30 cellular contexts compared by ENCODE assay signal in genomic region chr12:45494279-45494678, GRCh38.
"Had no signal": no experiment of that assay in that cellular context is flagged by ENCODE, and none has a peak within 500 bp of the region (broad histone marks: within the 10 kb centered on the region; RNA-seq: fewer than 3 reads in every experiment).

No MANE protein-coding gene starts in this region.

- H3K27me3 Mint-ChIP-seq: stimulated activated memory B cell treated with anti-CD40 and anti-IgM and Interleukin-4, amounts not matched to agents 10 μg/mL and 1 μg/mL and 100 μg/mL, for 72 hours; stimulated activated naive CD8-positive, alpha-beta T cell treated with anti-CD3 and anti-CD28 coated beads, Interleukin-15, amount 100 ng/mL, for 72 hours had no signal

- DNase-seq: naive thymus-derived CD8-positive, alpha-beta T cell; nephron progenitor cell; nucleus accumbens; pancreas; right cardiac atrium; spleen; stimulated activated CD4-positive, alpha-beta T cell treated with anti-CD3 and anti-CD28 coated beads, Interleukin-12 subunit alpha, Interleukin-12 subunit beta, amount 100 ng/mL, for 4 hours; stimulated activated CD4-positive, alpha-beta T cell treated with anti-CD3 and anti-CD28 coated beads, Interleukin-1b, Interleukin-23, amount 100 ng/mL, for 48 hours; stimulated activated CD4-positive, alpha-beta T cell treated with anti-CD3 and anti-CD28 coated beads, Interleukin-4, amount 100 ng/mL, for 1 hour; stimulated activated CD4-positive, alpha-beta T cell treated with anti-CD3 and anti-CD28 coated beads, Interleukin-4, amount 100 ng/mL, for 4 hours; stimulated activated CD8-positive, alpha-beta memory T cell treated with anti-CD3 and anti-CD28 coated beads, Interleukin-4, amount 100 ng/mL, for 48 hours; stimulated activated naive CD4-positive, alpha-beta T cell; stimulated activated naive CD8-positive, alpha-beta T cell treated with anti-CD3 and anti-CD28 coated beads, Interleukin-15, amount 100 ng/mL, for 72 hours; stimulated activated naive CD8-positive, alpha-beta T cell treated with anti-CD3 and anti-CD28 coated beads, Interleukin-15, Interleukin-2, amounts not matched to agents 100 U/mL and 50 U/mL, for 24 hours; substantia nigra; thyroid gland; trophoblast cell; upper lobe of left lung had no signal

- H3K9me3 Mint-ChIP-seq: natural killer cell treated with Interleukin-12 subunit alpha and Interleukin-12 subunit beta and Interleukin-15 and Interleukin-18, amount 100 ng/mL, for 72 hours had no signal

- H3K27ac Mint-ChIP-seq: naive thymus-derived CD8-positive, alpha-beta T cell; natural killer cell treated with Interleukin-12 subunit alpha and Interleukin-12 subunit beta and Interleukin-15 and Interleukin-18, amount 100 ng/mL, for 72 hours; nephron progenitor cell; stimulated activated memory B cell treated with anti-CD40 and anti-IgM and Interleukin-4, amounts not matched to agents 10 μg/mL and 1 μg/mL and 100 μg/mL, for 72 hours; stimulated activated naive CD8-positive, alpha-beta T cell treated with anti-CD3 and anti-CD28 coated beads, Interleukin-15, amount 100 ng/mL, for 72 hours had no signal

- ATAC-seq: naive thymus-derived CD8-positive, alpha-beta T cell; natural killer cell treated with Interleukin-12 subunit alpha and Interleukin-12 subunit beta and Interleukin-15 and Interleukin-18, amount 100 ng/mL, for 72 hours; pancreas; right cardiac atrium; sciatic nerve; stimulated activated memory B cell treated with anti-CD40 and anti-IgM and Interleukin-4, amounts not matched to agents 10 μg/mL and 1 μg/mL and 100 μg/mL, for 72 hours; stimulated activated naive CD8-positive, alpha-beta T cell treated with anti-CD3 and anti-CD28 coated beads, Interleukin-15, amount 100 ng/mL, for 72 hours; stimulated activated naive CD8-positive, alpha-beta T cell treated with anti-CD3 and anti-CD28 coated beads, Interleukin-15, Interleukin-2, amounts not matched to agents 100 U/mL and 50 U/mL, for 24 hours had no signal

- H3K4me1 ChIP-seq: pancreas, prostate gland, spleen, thyroid gland, tibial nerve, upper lobe of left lung, vagina had no signal

- H3K36me3 ChIP-seq: neutrophil, pancreas, prostate gland, spleen, thoracic aorta, thyroid gland, tibial nerve, upper lobe of left lung, vagina had no signal

- H3K4me3 ChIP-seq: pancreas, prostate gland, skin epidermis, smooth muscle cell, spleen, thoracic aorta, thyroid gland, tibial nerve, upper lobe of left lung, vagina had no signal

- H3K9me3 ChIP-seq: neutrophil, pancreas, prostate gland, thoracic aorta, thyroid gland, upper lobe of left lung, vagina had no signal

- H3K4me1 Mint-ChIP-seq: nephron progenitor cell; neural crest cell; stimulated activated memory B cell treated with anti-CD40 and anti-IgM and Interleukin-4, amounts not matched to agents 10 μg/mL and 1 μg/mL and 100 μg/mL, for 72 hours; stimulated activated naive CD8-positive, alpha-beta T cell treated with anti-CD3 and anti-CD28 coated beads, Interleukin-15, amount 100 ng/mL, for 72 hours had no signal

- FAIRE-seq: pancreas, urothelium cell line had no signal

- H3K4me2 ChIP-seq: smooth muscle cell had no signal

- H3K27me3 ChIP-seq: neutrophil, pancreas, spleen, thyroid gland, tibial nerve, upper lobe of left lung, vagina had no signal

- H3K36me3 Mint-ChIP-seq: natural killer cell treated with Interleukin-12 subunit alpha and Interleukin-12 subunit beta and Interleukin-15 and Interleukin-18, amount 100 ng/mL, for 72 hours; stimulated activated memory B cell treated with anti-CD40 and anti-IgM and Interleukin-4, amounts not matched to agents 10 μg/mL and 1 μg/mL and 100 μg/mL, for 72 hours had no signal

- H3K4me3 Mint-ChIP-seq: naive thymus-derived CD8-positive, alpha-beta T cell; natural killer cell treated with Interleukin-12 subunit alpha and Interleukin-12 subunit beta and Interleukin-15 and Interleukin-18, amount 100 ng/mL, for 72 hours; nephron progenitor cell; neural crest cell; stimulated activated memory B cell treated with anti-CD40 and anti-IgM and Interleukin-4, amounts not matched to agents 10 μg/mL and 1 μg/mL and 100 μg/mL, for 72 hours; stimulated activated naive CD8-positive, alpha-beta T cell treated with anti-CD3 and anti-CD28 coated beads, Interleukin-15, amount 100 ng/mL, for 72 hours had no signal

- H3K27ac ChIP-seq: neutrophil, pancreas, prostate gland, skin epidermis, spleen, thoracic aorta, thyroid gland, tibial nerve, upper lobe of left lung, vagina had no signal
